Comparison of ENCODE assay signal across 21 cellular contexts in the genomic region with DNA sequence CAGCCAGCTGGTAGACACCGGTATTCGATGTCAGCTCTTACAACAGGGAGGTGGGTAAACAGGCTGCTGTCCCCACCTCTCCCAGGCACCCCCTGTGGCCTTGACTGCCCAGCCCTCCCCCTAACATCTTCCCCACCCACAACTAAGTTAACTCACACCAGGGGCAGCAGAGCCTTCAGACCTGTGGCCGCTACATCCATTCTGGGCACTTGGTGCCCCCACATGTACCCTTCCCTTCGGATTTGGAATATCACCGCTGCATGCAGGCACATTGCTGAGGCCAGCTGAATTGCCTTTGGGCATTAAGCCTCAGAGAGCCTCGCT.
DNase-seq lines count a peak whose midpoint lies in the region; ATAC-seq and TF ChIP-seq lines count a peak whose summit lies in the region.
"Had no signal": no experiment of that assay in that cellular context is flagged by ENCODE, and none has a peak within 500 bp of the region (broad histone marks: within the 10 kb centered on the region; RNA-seq: fewer than 3 reads in every experiment).

No MANE protein-coding gene starts in this region.

- TF ChIP-seq CTCF in dorsolateral prefrontal cortex (IDR thresholded peaks at IDR 0.05 in 54 of 56, conservative IDR thresholded peaks at IDR 0.05 in 2 of 56; ENCODE audit: low read depth in 1 of 56, partially characterized antibody in 56 of 56), result peak in 3 of 56 donors; percentile 2 to 21 (median 6)
- TF ChIP-seq CTCF in neural crest cell (conservative IDR thresholded peaks at IDR 0.05), result no peak
- TF ChIP-seq CTCF in type B pancreatic cell (conservative IDR thresholded peaks at IDR 0.05), result no peak

- H3K4me1 Mint-ChIP-seq in neural crest cell (peaks cover 75% of the 10 kb centered on the region), type B pancreatic cell (ENCODE audit: unreplicated experiment) (peaks cover 45% of the 10 kb centered on the region)
- H3K4me1 Mint-ChIP-seq: activated B cell treated with CpG ODN at 0.5 μM for 24 hours; activated CD8-positive, alpha-beta memory T cell treated with anti-CD3 and anti-CD28 coated beads, Interleukin-2, amount 10 ng/mL, durations not matched to agents 7 days and 5 days; IgD-negative memory B cell; stimulated activated naive CD8-positive, alpha-beta T cell treated with anti-CD3 and anti-CD28 coated beads, Interleukin-15, amount 100 ng/mL, for 72 hours had no signal

- H3K27me3 Mint-ChIP-seq in neural crest cell (ENCODE audit: low read depth) (no peaks in the 10 kb centered on the region), type B pancreatic cell (no peaks in the 10 kb centered on the region)
- H3K27me3 Mint-ChIP-seq: activated B cell treated with CpG ODN at 0.5 μM for 24 hours; activated CD8-positive, alpha-beta memory T cell treated with anti-CD3 and anti-CD28 coated beads, Interleukin-2, amount 10 ng/mL, durations not matched to agents 7 days and 5 days; IgD-negative memory B cell; stimulated activated naive CD8-positive, alpha-beta T cell treated with anti-CD3 and anti-CD28 coated beads, Interleukin-15, amount 100 ng/mL, for 72 hours had no signal

- H3K36me3 ChIP-seq in SJCRH30, result no peaks in the 10 kb centered on the region
- H3K36me3 ChIP-seq: BLaER1, transverse colon had no signal

- H3K9me3 Mint-ChIP-seq in neural crest cell, result no peaks in the 10 kb centered on the region
- no peaks in the 10 kb centered on the region for H3K9me3 Mint-ChIP-seq in type B pancreatic cell
- H3K9me3 Mint-ChIP-seq: activated B cell treated with CpG ODN at 0.5 μM for 24 hours; activated T-cell treated with anti-CD3 and anti-CD28 coated beads, Interleukin-2, amount 50 U/mL, for 72 hours; stimulated activated naive CD8-positive, alpha-beta T cell treated with anti-CD3 and anti-CD28 coated beads, Interleukin-15, amount 100 ng/mL, for 72 hours had no signal

- peaks cover 38% of the 10 kb centered on the region for H3K4me1 ChIP-seq in SJCRH30
- H3K4me1 ChIP-seq: parathyroid adenoma, transverse colon had no signal

- peak overlapping the region; percentile 71 for H3K4me3 Mint-ChIP-seq in neural crest cell
- peak overlapping the region; percentile 45 for H3K4me3 Mint-ChIP-seq in type B pancreatic cell
- H3K4me3 Mint-ChIP-seq: activated B cell treated with CpG ODN at 0.5 μM for 24 hours; activated CD8-positive, alpha-beta memory T cell treated with anti-CD3 and anti-CD28 coated beads, Interleukin-2, amount 10 ng/mL, durations not matched to agents 7 days and 5 days; activated T-cell treated with anti-CD3 and anti-CD28 coated beads, Interleukin-2, amount 50 U/mL, for 72 hours; IgD-negative memory B cell; stimulated activated naive CD8-positive, alpha-beta T cell treated with anti-CD3 and anti-CD28 coated beads, Interleukin-15, amount 100 ng/mL, for 72 hours had no signal

- DNase-seq in SJCRH30, result no peak
- DNase-seq in dorsolateral prefrontal cortex, result no peak
- DNase-seq in neural crest cell (ENCODE audit: low read depth, low spot score), result no peak
- DNase-seq in type B pancreatic cell (ENCODE audit: extremely low spot score, unreplicated experiment), result no peak
- no peak for DNase-seq in DMS 273 (lab: John Stamatoyannopoulos, UW; ENCODE audit: unreplicated experiment)
- DNase-seq: activated B cell treated with CpG ODN at 0.5 μM for 24 hours; activated CD8-positive, alpha-beta memory T cell treated with anti-CD3 and anti-CD28 coated beads, Interleukin-2, amount 10 ng/mL, durations not matched to agents 7 days and 5 days; activated T-cell treated with anti-CD3 and anti-CD28 coated beads, Interleukin-2, amount 50 U/mL, for 72 hours; GM23248; NCI-H446; NCI-H82; stimulated activated CD4-positive, alpha-beta T cell treated with anti-CD3 and anti-CD28 coated beads, Interleukin-1b, Interleukin-23, amount 100 ng/mL, for 48 hours; stimulated activated CD8-positive, alpha-beta memory T cell treated with anti-CD3 and anti-CD28 coated beads, Interleukin-4, amount 100 ng/mL, for 48 hours; stimulated activated naive CD8-positive, alpha-beta T cell treated with anti-CD3 and anti-CD28 coated beads, Interleukin-15, amount 100 ng/mL, for 72 hours; transverse colon had no signal

- no peak for ATAC-seq in GM19324 (IDR thresholded peaks at IDR 0.05; ENCODE audit: low FRiP score, unreplicated experiment)
- no peak for ATAC-seq in GM21381 (IDR thresholded peaks at IDR 0.05; ENCODE audit: unreplicated experiment)
- ATAC-seq: activated CD8-positive, alpha-beta memory T cell treated with anti-CD3 and anti-CD28 coated beads, Interleukin-2, amount 10 ng/mL, durations not matched to agents 7 days and 5 days; activated T-cell treated with anti-CD3 and anti-CD28 coated beads, Interleukin-2, amount 50 U/mL, for 72 hours; stimulated activated naive CD8-positive, alpha-beta T cell treated with anti-CD3 and anti-CD28 coated beads, Interleukin-15, amount 100 ng/mL, for 72 hours had no signal

- intact Hi-C loops in dorsolateral prefrontal cortex (cut with DNase I), result loop anchor here (1.0 to 10.0 kb wide), 8 partner anchors 39 to 343 kb away; partner anchors contain the start of gene MYCN (in 1 of the 2)

- H3K27ac Mint-ChIP-seq in neural crest cell (ENCODE audit: unreplicated experiment), result peak overlapping the region; percentile 99
- H3K27ac Mint-ChIP-seq in type B pancreatic cell, result peak overlapping the region; percentile 70
- H3K27ac Mint-ChIP-seq: activated B cell treated with CpG ODN at 0.5 μM for 24 hours; activated CD8-positive, alpha-beta memory T cell treated with anti-CD3 and anti-CD28 coated beads, Interleukin-2, amount 10 ng/mL, durations not matched to agents 7 days and 5 days; activated T-cell treated with anti-CD3 and anti-CD28 coated beads, Interleukin-2, amount 50 U/mL, for 72 hours; IgD-negative memory B cell; stimulated activated naive CD8-positive, alpha-beta T cell treated with anti-CD3 and anti-CD28 coated beads, Interleukin-15, amount 100 ng/mL, for 72 hours had no signal

- H3K27ac ChIP-seq in SJCRH30 (peak overlapping the region; percentile 80), dorsolateral prefrontal cortex (peak overlapping the region; percentile 53 to 100 (median 96))
- H3K27ac ChIP-seq: BLaER1, GM23248, parathyroid adenoma, transverse colon had no signal

- H3K36me3 Mint-ChIP-seq in neural crest cell (ENCODE audit: low read depth), result no peaks in the 10 kb centered on the region
- H3K36me3 Mint-ChIP-seq in type B pancreatic cell, result no peaks in the 10 kb centered on the region
- H3K36me3 Mint-ChIP-seq: activated CD8-positive, alpha-beta memory T cell treated with anti-CD3 and anti-CD28 coated beads, Interleukin-2, amount 10 ng/mL, durations not matched to agents 7 days and 5 days; IgD-negative memory B cell had no signal

- H3K4me3 ChIP-seq in SJCRH30 (peak overlapping the region; percentile 30), dorsolateral prefrontal cortex (peak overlapping the region in 26 of 59 donors; percentile 5 to 48 (median 24))
- H3K4me3 ChIP-seq: BLaER1, GM23248, lung, transverse colon had no signal

- no peaks in the 10 kb centered on the region for H3K27me3 ChIP-seq in SJCRH30
- no peaks in the 10 kb centered on the region for H3K27me3 ChIP-seq in dorsolateral prefrontal cortex
- H3K27me3 ChIP-seq: BLaER1, transverse colon had no signal

- H3K9me3 ChIP-seq in SJCRH30 (replicated peaks), result 0 out of 2 replicates have a peak, but pooled peaks cover 3% of the 10 kb centered on the region
- H3K9me3 ChIP-seq: transverse colon had no signal
